In the genomic region with DNA sequence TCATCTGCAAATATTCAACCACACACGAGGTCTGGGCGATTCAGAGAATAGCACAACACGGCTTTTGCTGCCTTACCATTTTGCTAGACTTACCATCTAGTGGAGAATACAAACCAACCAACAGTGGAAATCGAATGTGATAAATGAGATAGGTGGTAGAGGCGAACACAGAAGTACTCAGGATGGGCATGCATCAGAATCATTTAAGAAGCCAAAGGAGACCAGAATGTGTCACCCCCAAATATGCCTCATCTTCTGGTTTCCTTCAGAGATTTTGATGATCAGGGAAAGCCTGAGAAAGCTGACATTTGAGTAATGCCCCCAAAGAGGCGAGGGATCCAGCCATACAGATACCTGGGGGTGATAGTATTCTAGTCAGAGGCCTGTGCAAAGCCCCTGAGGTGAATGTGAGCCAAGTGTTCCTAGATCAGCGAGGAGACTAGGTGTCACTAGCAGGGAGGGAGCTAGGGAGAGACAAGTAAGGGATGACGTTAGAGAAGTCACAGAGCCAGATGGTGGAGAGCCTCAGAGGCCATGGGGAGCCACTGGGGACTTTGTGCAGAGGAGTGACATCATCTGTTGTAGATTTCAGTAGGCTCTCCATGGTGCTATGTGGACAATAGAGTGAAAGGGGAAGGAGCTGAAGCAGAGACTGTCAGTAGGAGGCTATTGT, we compare ENCODE assay signal across 8 cellular contexts. TPM values are rescaled to one million over a fixed set of nuclear protein-coding genes. Genes with fewer than 3 reads are reported as not detected.
DNase-seq lines count a peak whose midpoint lies in the region; TF ChIP-seq lines count a peak whose summit lies in the region.

No MANE protein-coding gene starts in this region.

- H3K23ac ChIP-seq in trophoblast cell (ENCODE audit: low read length), result no peak overlapping the region

- H3K9ac ChIP-seq in trophoblast cell (ENCODE audit: low read length), result no peak overlapping the region

- H3K4me2 ChIP-seq in trophoblast cell (ENCODE audit: low read length), result peak overlapping the region; percentile 16

- peak overlapping the region; percentile 56 for H3K14ac ChIP-seq in trophoblast cell (ENCODE audit: low read length)

- peak overlapping the region; percentile 49 for H4K8ac ChIP-seq in trophoblast cell (ENCODE audit: low read depth, low read length)

- no peaks in the 10 kb centered on the region for H3K27me3 ChIP-seq in trophoblast cell (ENCODE audit: insufficient read depth, low read length)

- CTCF ChIA-PET in MCF 10A (lab: Yijun Ruan, JAX), result interaction anchor here (1.5 to 3.2 kb wide), 6 partner anchors 11 to 755 kb away, joined by 3 to 11 read pairs (median 4); no protein-coding TSS in a partner anchor

- no peak overlapping the region for H2AFZ ChIP-seq in trophoblast cell (ENCODE audit: insufficient read depth, low read length, poor library complexity)

- peak overlapping the region; percentile 82 for H3K27ac ChIP-seq in trophoblast cell (ENCODE audit: low read depth, low read length)

- POLR2A ChIA-PET in MCF 10A (lab: Yijun Ruan, JAX), result interaction anchor here (0.5 to 1.4 kb wide), 7 partner anchors 12 to 789 kb away, joined by 3 to 5 read pairs (median 3); no protein-coding TSS in a partner anchor

- intact Hi-C loops in MCF 10A (cut with micrococcal nuclease), result no loop called here

- H3K4ac ChIP-seq in trophoblast cell (ENCODE audit: low read depth, low read length), result peak overlapping the region; percentile 89

- H3K27ac Mint-ChIP-seq in MCF 10A (ENCODE audit: low read depth, unreplicated experiment), result no peak overlapping the region

- H3K4me3 ChIP-seq in trophoblast cell (ENCODE audit: low read depth, low read length), result no peak overlapping the region

- H3K27me3 Mint-ChIP-seq in MCF 10A (ENCODE audit: insufficient read depth, unreplicated experiment), result peaks cover 14% of the 10 kb centered on the region

- peak overlapping the region; percentile 69 for H2BK5ac ChIP-seq in trophoblast cell (ENCODE audit: low read depth, low read length, poor library complexity)

- WGBS in trophoblast cell (ENCODE audit: extremely low coverage, insufficient coverage, insufficient read length), result no CpG with 5 or more reads among the region's 8 CpGs

- H3K36me3 Mint-ChIP-seq in MCF 10A (ENCODE audit: insufficient read depth, unreplicated experiment), result peaks cover 16% of the 10 kb centered on the region

- H3K4me1 Mint-ChIP-seq in MCF 10A (ENCODE audit: insufficient read depth, unreplicated experiment), result peaks cover 14% of the 10 kb centered on the region

- no peaks in the 10 kb centered on the region for H3K36me3 ChIP-seq in trophoblast cell (ENCODE audit: control insufficient read depth in 1 of 2, insufficient read depth in 2 of 2, low read length in 2 of 2)

- peaks cover 5% of the 10 kb centered on the region for H3K79me2 ChIP-seq in trophoblast cell (ENCODE audit: control insufficient read depth, insufficient read depth, low read length, poor library complexity)

- H3K9me3 ChIP-seq in trophoblast cell (ENCODE audit: insufficient read depth, low read depth, low read length), result no peaks in the 10 kb centered on the region

- peak overlapping the region; percentile 84 for H2BK12ac ChIP-seq in trophoblast cell (ENCODE audit: low read length)

- peak overlapping the region; percentile 60 for H2BK120ac ChIP-seq in trophoblast cell (ENCODE audit: insufficient read depth, low read length, poor library complexity)

- H2AK5ac ChIP-seq in trophoblast cell (ENCODE audit: low read length), result peak overlapping the region; percentile 62

- BruUV-seq in MCF 10A (replicated peaks; lab: Mats Ljungman, UMichigan), result no TSS peak

- peaks cover 13% of the 10 kb centered on the region for H3K79me1 ChIP-seq in trophoblast cell (ENCODE audit: low read length)

- peaks cover 11 to 15% of the 10 kb centered on the region in 2 experiments for H3K4me1 ChIP-seq in trophoblast cell (ENCODE audit: control insufficient read depth in 1 of 2, insufficient read depth in 2 of 2, low read length in 2 of 2)

- DNase-seq in NCI-H2171 treated with DMSO at 0.1 percent for 48 hours (lab: John Stamatoyannopoulos, UW) (peak; percentile 27), NCI-H2171 (lab: John Stamatoyannopoulos, UW) (no peak), MV-4-11 (lab: John Stamatoyannopoulos, UW) (peak; percentile 69), MCF 10A (ENCODE audit: unreplicated experiment) (no peak), trophoblast cell (no peak), hypothalamus (lab: John Stamatoyannopoulos, UW) (no peak), NCI-H2081 treated with DMSO at 0.1 percent for 48 hours (lab: John Stamatoyannopoulos, UW) (no peak), KG1 (lab: John Stamatoyannopoulos, UW) (no peak)

- H3K9me3 Mint-ChIP-seq in MCF 10A (ENCODE audit: unreplicated experiment), result no peaks in the 10 kb centered on the region

- H4K91ac ChIP-seq in trophoblast cell (ENCODE audit: low read depth, low read length), result peak overlapping the region; percentile 84

- no peak overlapping the region for H4K12ac ChIP-seq in trophoblast cell (ENCODE audit: low read depth, low read length)

- TF ChIP-seq CTCF in MCF 10A (IDR thresholded peaks at IDR 0.05; ENCODE audit: unreplicated experiment), result no peak

- H3K18ac ChIP-seq in trophoblast cell (ENCODE audit: low read length), result no peak overlapping the region

- H3K4me3 Mint-ChIP-seq in MCF 10A (ENCODE audit: unreplicated experiment), result peak overlapping the region; percentile 75

RNA-seq across cellular contexts. Expression of a gene that starts 1.7 kb away (rescaled TPM):
- 21.8 and 24.7 TPM in 2 replicates for total RNA-seq in MCF 10A (2022)
- polyA plus RNA-seq in trophoblast cell (2013), result 16.7 and 17.9 TPM in 2 replicates

Comparison
In these comparisons a context has a peak if more than half of its experiments do, and no peak if none do; other contexts are left out.
1. DNase-seq: peak in NCI-H2171 treated with DMSO at 0.1 percent for 48 hours (single experiment) and MV-4-11 (single experiment); none in NCI-H2171 (single experiment), MCF 10A (single experiment), trophoblast cell (0 of 2), hypothalamus (0 of 51), NCI-H2081 treated with DMSO at 0.1 percent for 48 hours (single experiment) and KG1 (single experiment).